ENCODE assay signal across 2 cellular contexts in genomic region chr7:81327468-81327867, GRCh38.
TF ChIP-seq lines count a peak whose summit lies in the region.

No MANE protein-coding gene starts in this region.

TF ChIP-seq in IMR-90, 13 proteins besides CTCF, POLR2A, EP300 and RAD21:
- TF ChIP-seq SMC3 (IDR thresholded peaks at IDR 0.05; ENCODE audit: low read depth, low read length), result no peak
- peak; percentile 62 for TF ChIP-seq MAFK (IDR thresholded peaks at IDR 0.05; ENCODE audit: low read depth, low read length)

TF ChIP-seq in K562, 482 proteins besides CTCF, POLR2A, EP300 and RAD21:
- peak; percentile 61 for TF ChIP-seq STAT5A (IDR thresholded peaks at IDR 0.05; ENCODE audit: borderline replicate concordance, low read length)
- TF ChIP-seq FOSL1 (tag; conservative IDR thresholded peaks at IDR 0.05), result peak; percentile 57
- peak; percentile 47; the same call in 1 of the 2 replicates for TF ChIP-seq SMARCA4 (IDR thresholded peaks at IDR 0.05)
- peak; percentile 81 for TF ChIP-seq TAL1 (IDR thresholded peaks at IDR 0.05)
- peak; percentile 83 to 87 for TF ChIP-seq TRIM24 (IDR thresholded peaks at IDR 0.05)
- peak; percentile 26; the same call in 1 of the 2 replicates for TF ChIP-seq MTA2 (IDR thresholded peaks at IDR 0.05; ENCODE audit: low read depth)
- peak; percentile 72 for TF ChIP-seq MAFG (tag; conservative IDR thresholded peaks at IDR 0.05)
- TF ChIP-seq BHLHE40 (IDR thresholded peaks at IDR 0.05; ENCODE audit: low read length), result no peak
- TF ChIP-seq NCOA6 (IDR thresholded peaks at IDR 0.05), result no peak
- TF ChIP-seq CBFA2T2 (conservative IDR thresholded peaks at IDR 0.05), result peak; percentile 82
- peak; percentile 82 for TF ChIP-seq C11orf30 (IDR thresholded peaks at IDR 0.05; ENCODE audit: low read depth)
- peak; percentile 90 for TF ChIP-seq CBFA2T3 (IDR thresholded peaks at IDR 0.05)
- peak; percentile 90 for TF ChIP-seq TEAD4 (IDR thresholded peaks at IDR 0.05; ENCODE audit: low read length)
- TF ChIP-seq TEAD4 (CRISPR knock-in tag; IDR thresholded peaks at IDR 0.05; ENCODE audit: borderline replicate concordance), result no peak
- TF ChIP-seq PML (IDR thresholded peaks at IDR 0.05; ENCODE audit: low read length), result peak; percentile 71; the same call in 1 of the 2 replicates
- peak; percentile 48; the same call in 1 of the 2 replicates for TF ChIP-seq KLF16 (IDR thresholded peaks at IDR 0.05)
- TF ChIP-seq MAFF (IDR thresholded peaks at IDR 0.05; ENCODE audit: low read length), result peak; percentile 57
- TF ChIP-seq NCOR1 (IDR thresholded peaks at IDR 0.05), result peak; percentile 66
- peak; percentile 49; the same call in 1 of the 2 replicates for TF ChIP-seq FOXM1 (IDR thresholded peaks at IDR 0.05; ENCODE audit: low read depth)
- no peak for TF ChIP-seq FOXM1 (CRISPR knock-in tag; IDR thresholded peaks at IDR 0.05; ENCODE audit: low read depth)
- no peak for TF ChIP-seq ZBTB12 (CRISPR knock-in tag; IDR thresholded peaks at IDR 0.05)
- peak; percentile 43; the same call in 1 of the 2 replicates for TF ChIP-seq NFIC (IDR thresholded peaks at IDR 0.05)
- TF ChIP-seq ZNF316 (IDR thresholded peaks at IDR 0.05), result peak; percentile 89
- peak; percentile 54 for TF ChIP-seq DPF2 (IDR thresholded peaks at IDR 0.05)
- TF ChIP-seq MTA1 (IDR thresholded peaks at IDR 0.05; ENCODE audit: borderline replicate concordance), result no peak
- TF ChIP-seq ATF7 (IDR thresholded peaks at IDR 0.05), result no peak
- TF ChIP-seq ARID1B (IDR thresholded peaks at IDR 0.05), result peak; percentile 83
- peak; percentile 37; the same call in 1 of the 2 replicates for TF ChIP-seq MAFK (IDR thresholded peaks at IDR 0.05; ENCODE audit: low read length)
- TF ChIP-seq ZNF277 (CRISPR knock-in tag; IDR thresholded peaks at IDR 0.05; ENCODE audit: borderline replicate concordance), result no peak
- TF ChIP-seq ZFP36 (IDR thresholded peaks at IDR 0.05; ENCODE audit: low read depth, low read length, partially characterized antibody), result no peak
